In genomic region chr4:86977621-86978184, GRCh38 we compare ENCODE assay signal across 1 cellular context.
TF ChIP-seq lines count a peak whose summit lies in the region.

No MANE protein-coding gene starts in this region.

TF ChIP-seq in HEK293, 187 proteins besides CTCF, POLR2A, EP300 and RAD21 (continued from another document and continues in another):
- TF ChIP-seq REST (tag by site-specific recombination; IDR thresholded peaks at IDR 0.05) (no peak), RBAK (tag by site-specific recombination; IDR thresholded peaks at IDR 0.05) (no peak), OSR2 (tag by site-specific recombination; IDR thresholded peaks at IDR 0.05) (no peak; the same call in 1 of the 2 replicates), YY1 (tag by site-specific recombination; IDR thresholded peaks at IDR 0.05) (no peak), ZNF629 (tag by site-specific recombination; IDR thresholded peaks at IDR 0.05) (peak; percentile 60), SP7 (tag by site-specific recombination; IDR thresholded peaks at IDR 0.05) (peak; percentile 28; the same call in 1 of the 2 replicates), ZNF148 (tag by site-specific recombination; IDR thresholded peaks at IDR 0.05; ENCODE audit: borderline replicate concordance) (no peak), ZNF335 (tag by site-specific recombination; conservative IDR thresholded peaks at IDR 0.05) (peak; percentile 39), ZNF223 (tag by site-specific recombination; IDR thresholded peaks at IDR 0.05) (no peak), HIC1 (tag by site-specific recombination; IDR thresholded peaks at IDR 0.05) (no peak), ZNF202 (tag by site-specific recombination; IDR thresholded peaks at IDR 0.05; ENCODE audit: borderline replicate concordance) (no peak), ZNF121 (tag by site-specific recombination; IDR thresholded peaks at IDR 0.05) (no peak), ZNF404 (tag by site-specific recombination; IDR thresholded peaks at IDR 0.05) (no peak), SCRT2 (tag by site-specific recombination; IDR thresholded peaks at IDR 0.05) (no peak), KLF8 (tag by site-specific recombination; IDR thresholded peaks at IDR 0.05) (0 out of 2 replicates have a peak, but pooled peaks have one; percentile 26), ZNF654 (tag by site-specific recombination; IDR thresholded peaks at IDR 0.05; ENCODE audit: low read depth) (no peak), ZEB2 (tag by site-specific recombination; IDR thresholded peaks at IDR 0.05) (peak; percentile 69; the same call in 1 of the 2 replicates), ZNF394 (tag by site-specific recombination; IDR thresholded peaks at IDR 0.05; ENCODE audit: borderline replicate concordance) (no peak; the same call in 1 of the 2 replicates), SCRT1 (tag by site-specific recombination; IDR thresholded peaks at IDR 0.05; ENCODE audit: borderline replicate concordance) (no peak), ZNF658 (tag by site-specific recombination; IDR thresholded peaks at IDR 0.05) (no peak), ZNF621 (tag by site-specific recombination; IDR thresholded peaks at IDR 0.05) (no peak), ZNF2 (tag by site-specific recombination; IDR thresholded peaks at IDR 0.05) (0 out of 2 replicates have a peak, but pooled peaks have one; percentile 39), WT1 (tag by site-specific recombination; IDR thresholded peaks at IDR 0.05) (peak; percentile 63), EGR2 (tag by site-specific recombination; IDR thresholded peaks at IDR 0.05; ENCODE audit: low read depth) (peak; percentile 48; the same call in 1 of the 2 replicates), ZNF501 (tag by site-specific recombination; IDR thresholded peaks at IDR 0.05) (no peak; the same call in 1 of the 2 replicates), ZNF701 (tag by site-specific recombination; IDR thresholded peaks at IDR 0.05) (no peak), ZNF561 (tag by site-specific recombination; IDR thresholded peaks at IDR 0.05; ENCODE audit: borderline replicate concordance) (no peak), ZNF530 (tag by site-specific recombination; IDR thresholded peaks at IDR 0.05; ENCODE audit: low read depth) (no peak), MZF1 (tag by site-specific recombination; IDR thresholded peaks at IDR 0.05; ENCODE audit: borderline replicate concordance) (0 out of 2 replicates have a peak, but pooled peaks have one; percentile 45), ZNF132 (tag by site-specific recombination; IDR thresholded peaks at IDR 0.05; ENCODE audit: borderline replicate concordance) (no peak), ZXDB (tag by site-specific recombination; IDR thresholded peaks at IDR 0.05) (no peak), ZNF830 (tag by site-specific recombination; IDR thresholded peaks at IDR 0.05; ENCODE audit: low read depth) (no peak), ZNF239 (tag by site-specific recombination; IDR thresholded peaks at IDR 0.05) (no peak), ZNF274 (IDR thresholded peaks at IDR 0.05; ENCODE audit: low read length) (no peak), ZNF274 (tag by site-specific recombination; IDR thresholded peaks at IDR 0.05; ENCODE audit: borderline replicate concordance) (no peak), ZBTB20 (tag by site-specific recombination; IDR thresholded peaks at IDR 0.05) (no peak), ZNF138 (tag by site-specific recombination; IDR thresholded peaks at IDR 0.05; ENCODE audit: borderline replicate concordance) (no peak), ZNF24 (tag by site-specific recombination; IDR thresholded peaks at IDR 0.05) (peak; percentile 28; the same call in 1 of the 2 replicates), PATZ1 (tag by site-specific recombination; IDR thresholded peaks at IDR 0.05) (0 out of 2 replicates have a peak, but pooled peaks have one; percentile 27), ZNF624 (tag by site-specific recombination; IDR thresholded peaks at IDR 0.05) (no peak), ZNF26 (tag by site-specific recombination; IDR thresholded peaks at IDR 0.05) (no peak), ZBTB11 (tag by site-specific recombination; conservative IDR thresholded peaks at IDR 0.05; ENCODE audit: low read depth) (no peak)
- TF ChIP-seq, protein P1, sequence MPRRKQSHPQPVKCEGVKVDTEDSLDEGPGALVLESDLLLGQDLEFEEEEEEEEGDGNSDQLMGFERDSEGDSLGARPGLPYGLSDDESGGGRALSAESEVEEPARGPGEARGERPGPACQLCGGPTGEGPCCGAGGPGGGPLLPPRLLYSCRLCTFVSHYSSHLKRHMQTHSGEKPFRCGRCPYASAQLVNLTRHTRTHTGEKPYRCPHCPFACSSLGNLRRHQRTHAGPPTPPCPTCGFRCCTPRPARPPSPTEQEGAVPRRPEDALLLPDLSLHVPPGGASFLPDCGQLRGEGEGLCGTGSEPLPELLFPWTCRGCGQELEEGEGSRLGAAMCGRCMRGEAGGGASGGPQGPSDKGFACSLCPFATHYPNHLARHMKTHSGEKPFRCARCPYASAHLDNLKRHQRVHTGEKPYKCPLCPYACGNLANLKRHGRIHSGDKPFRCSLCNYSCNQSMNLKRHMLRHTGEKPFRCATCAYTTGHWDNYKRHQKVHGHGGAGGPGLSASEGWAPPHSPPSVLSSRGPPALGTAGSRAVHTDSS (tag by site-specific recombination; IDR thresholded peaks at IDR 0.05), result no peak
- TF ChIP-seq, protein P2, sequence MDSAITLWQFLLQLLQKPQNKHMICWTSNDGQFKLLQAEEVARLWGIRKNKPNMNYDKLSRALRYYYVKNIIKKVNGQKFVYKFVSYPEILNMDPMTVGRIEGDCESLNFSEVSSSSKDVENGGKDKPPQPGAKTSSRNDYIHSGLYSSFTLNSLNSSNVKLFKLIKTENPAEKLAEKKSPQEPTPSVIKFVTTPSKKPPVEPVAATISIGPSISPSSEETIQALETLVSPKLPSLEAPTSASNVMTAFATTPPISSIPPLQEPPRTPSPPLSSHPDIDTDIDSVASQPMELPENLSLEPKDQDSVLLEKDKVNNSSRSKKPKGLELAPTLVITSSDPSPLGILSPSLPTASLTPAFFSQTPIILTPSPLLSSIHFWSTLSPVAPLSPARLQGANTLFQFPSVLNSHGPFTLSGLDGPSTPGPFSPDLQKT (IDR thresholded peaks at IDR 0.05; ENCODE audit: borderline replicate concordance, low read depth, low read length), result no peak
- TF ChIP-seq, protein P3, sequence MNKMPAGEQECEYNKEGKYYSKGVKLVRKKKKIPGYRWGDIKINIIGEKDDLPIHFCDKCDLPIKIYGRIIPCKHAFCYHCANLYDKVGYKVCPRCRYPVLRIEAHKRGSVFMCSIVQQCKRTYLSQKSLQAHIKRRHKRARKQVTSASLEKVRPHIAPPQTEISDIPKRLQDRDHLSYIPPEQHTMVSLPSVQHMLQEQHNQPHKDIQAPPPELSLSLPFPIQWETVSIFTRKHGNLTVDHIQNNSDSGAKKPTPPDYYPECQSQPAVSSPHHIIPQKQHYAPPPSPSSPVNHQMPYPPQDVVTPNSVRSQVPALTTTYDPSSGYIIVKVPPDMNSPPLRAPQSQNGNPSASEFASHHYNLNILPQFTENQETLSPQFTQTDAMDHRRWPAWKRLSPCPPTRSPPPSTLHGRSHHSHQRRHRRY (tag by site-specific recombination; IDR thresholded peaks at IDR 0.05), result no peak
